1 cellular context compared by ENCODE assay signal in genomic region chr6:107275330-107275865, GRCh38.
TF ChIP-seq lines count a peak whose summit lies in the region.

No MANE protein-coding gene starts in this region.

TF ChIP-seq in K562, 482 proteins besides CTCF, POLR2A, EP300 and RAD21 (continued from another document and continues in another):
- TF ChIP-seq PHF8 (IDR thresholded peaks at IDR 0.05; ENCODE audit: borderline replicate concordance, low read length) (no peak; the same call in 1 of the 2 replicates), ATF1 (CRISPR knock-in tag; IDR thresholded peaks at IDR 0.05) (no peak), ATF1 (tag; IDR thresholded peaks at IDR 0.05) (peak; percentile 76), SRF (CRISPR knock-in tag; IDR thresholded peaks at IDR 0.05) (peak in 1 of 2 experiments; percentile 53; a peak in 1 of 4 replicates), ZNF644 (tag; IDR thresholded peaks at IDR 0.05; ENCODE audit: low read depth) (peak; percentile 58; the same call in 1 of the 2 replicates), KDM4B (IDR thresholded peaks at IDR 0.05; ENCODE audit: borderline replicate concordance in 2 of 2, low read depth in 1 of 2) (no peak), NR2C2 (CRISPR knock-in tag; IDR thresholded peaks at IDR 0.05) (no peak), NR2C2 (tag; IDR thresholded peaks at IDR 0.05) (peak; percentile 78), FOXJ3 (CRISPR knock-in tag; IDR thresholded peaks at IDR 0.05) (no peak), CBFA2T3 (IDR thresholded peaks at IDR 0.05) (peak; percentile 95), SNIP1 (IDR thresholded peaks at IDR 0.05; ENCODE audit: low read depth) (no peak), PYGO2 (tag; IDR thresholded peaks at IDR 0.05) (no peak), PHF21A (IDR thresholded peaks at IDR 0.05; ENCODE audit: borderline replicate concordance, low read depth) (no peak), SRSF9 (IDR thresholded peaks at IDR 0.05; ENCODE audit: borderline replicate concordance, low read depth, low read length) (no peak), NCOA2 (IDR thresholded peaks at IDR 0.05; ENCODE audit: partially characterized antibody in 2 of 2) (no peak), ZEB2 (IDR thresholded peaks at IDR 0.05) (peak; percentile 80), ZNF668 (CRISPR knock-in tag; IDR thresholded peaks at IDR 0.05) (no peak), NFYB (IDR thresholded peaks at IDR 0.05; ENCODE audit: extremely low read depth, insufficient read length) (peak; percentile 55), HDAC3 (IDR thresholded peaks at IDR 0.05; ENCODE audit: borderline replicate concordance, partially characterized antibody) (peak; percentile 67), TEAD4 (IDR thresholded peaks at IDR 0.05; ENCODE audit: low read length) (peak; percentile 92), TEAD4 (CRISPR knock-in tag; IDR thresholded peaks at IDR 0.05; ENCODE audit: borderline replicate concordance) (no peak), FOS (IDR thresholded peaks at IDR 0.05; ENCODE audit: extremely low read depth, insufficient read length) (peak; percentile 79), CBX3 (IDR thresholded peaks at IDR 0.05; ENCODE audit: borderline replicate concordance in 1 of 2, low read length in 2 of 2) (peak in 1 of 2 experiments; percentile 87; a peak in 2 of 3 replicates), PHB (CRISPR knock-in tag; IDR thresholded peaks at IDR 0.05) (no peak), ZKSCAN1 (IDR thresholded peaks at IDR 0.05; ENCODE audit: low read depth, low read length) (no peak), ZNF444 (CRISPR knock-in tag; IDR thresholded peaks at IDR 0.05) (no peak), L3MBTL2 (IDR thresholded peaks at IDR 0.05) (peak; percentile 94), ZNF77 (CRISPR knock-in tag; IDR thresholded peaks at IDR 0.05) (no peak), MTF1 (CRISPR knock-in tag; IDR thresholded peaks at IDR 0.05; ENCODE audit: borderline replicate concordance) (no peak), EP400 (IDR thresholded peaks at IDR 0.05) (peak; percentile 51), NBN (IDR thresholded peaks at IDR 0.05; ENCODE audit: low read depth) (0 out of 2 replicates have a peak, but pooled peaks have one; percentile 31), BCOR (IDR thresholded peaks at IDR 0.05) (no peak), CBFA2T2 (conservative IDR thresholded peaks at IDR 0.05) (peak; percentile 92), IFI16 (CRISPR knock-in tag; IDR thresholded peaks at IDR 0.05) (no peak), ZNF239 (CRISPR knock-in tag; IDR thresholded peaks at IDR 0.05) (no peak), ZHX1 (conservative IDR thresholded peaks at IDR 0.05; ENCODE audit: low read length) (no peak), ZKSCAN8 (CRISPR knock-in tag; IDR thresholded peaks at IDR 0.05) (no peak), ZNF212 (CRISPR knock-in tag; IDR thresholded peaks at IDR 0.05) (no peak), NCOA6 (IDR thresholded peaks at IDR 0.05) (no peak), E2F4 (CRISPR knock-in tag; IDR thresholded peaks at IDR 0.05; ENCODE audit: low read depth) (no peak), CBX1 (IDR thresholded peaks at IDR 0.05; ENCODE audit: low read depth) (no peak), MBD2 (IDR thresholded peaks at IDR 0.05; ENCODE audit: borderline replicate concordance, low read depth) (peak; percentile 61; the same call in 1 of the 2 replicates), STAT5A (IDR thresholded peaks at IDR 0.05; ENCODE audit: borderline replicate concordance, low read length) (peak; percentile 76; the same call in 1 of the 2 replicates), RBM34 (IDR thresholded peaks at IDR 0.05; ENCODE audit: borderline replicate concordance, insufficient read depth, low read length) (no peak), HMG20A (CRISPR knock-in tag; conservative IDR thresholded peaks at IDR 0.05) (no peak), GATAD2B (IDR thresholded peaks at IDR 0.05; ENCODE audit: borderline replicate concordance) (peak; percentile 38; the same call in 1 of the 2 replicates)
- TF ChIP-seq, protein P1, sequence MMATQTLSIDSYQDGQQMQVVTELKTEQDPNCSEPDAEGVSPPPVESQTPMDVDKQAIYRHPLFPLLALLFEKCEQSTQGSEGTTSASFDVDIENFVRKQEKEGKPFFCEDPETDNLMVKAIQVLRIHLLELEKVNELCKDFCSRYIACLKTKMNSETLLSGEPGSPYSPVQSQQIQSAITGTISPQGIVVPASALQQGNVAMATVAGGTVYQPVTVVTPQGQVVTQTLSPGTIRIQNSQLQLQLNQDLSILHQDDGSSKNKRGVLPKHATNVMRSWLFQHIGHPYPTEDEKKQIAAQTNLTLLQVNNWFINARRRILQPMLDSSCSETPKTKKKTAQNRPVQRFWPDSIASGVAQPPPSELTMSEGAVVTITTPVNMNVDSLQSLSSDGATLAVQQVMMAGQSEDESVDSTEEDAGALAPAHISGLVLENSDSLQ (IDR thresholded peaks at IDR 0.05): peak; percentile 85
- TF ChIP-seq, protein P2, sequence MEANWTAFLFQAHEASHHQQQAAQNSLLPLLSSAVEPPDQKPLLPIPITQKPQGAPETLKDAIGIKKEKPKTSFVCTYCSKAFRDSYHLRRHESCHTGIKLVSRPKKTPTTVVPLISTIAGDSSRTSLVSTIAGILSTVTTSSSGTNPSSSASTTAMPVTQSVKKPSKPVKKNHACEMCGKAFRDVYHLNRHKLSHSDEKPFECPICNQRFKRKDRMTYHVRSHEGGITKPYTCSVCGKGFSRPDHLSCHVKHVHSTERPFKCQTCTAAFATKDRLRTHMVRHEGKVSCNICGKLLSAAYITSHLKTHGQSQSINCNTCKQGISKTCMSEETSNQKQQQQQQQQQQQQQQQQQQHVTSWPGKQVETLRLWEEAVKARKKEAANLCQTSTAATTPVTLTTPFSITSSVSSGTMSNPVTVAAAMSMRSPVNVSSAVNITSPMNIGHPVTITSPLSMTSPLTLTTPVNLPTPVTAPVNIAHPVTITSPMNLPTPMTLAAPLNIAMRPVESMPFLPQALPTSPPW (CRISPR knock-in tag; IDR thresholded peaks at IDR 0.05): no peak; the same call in 1 of the 2 replicates
- TF ChIP-seq, protein P3, sequence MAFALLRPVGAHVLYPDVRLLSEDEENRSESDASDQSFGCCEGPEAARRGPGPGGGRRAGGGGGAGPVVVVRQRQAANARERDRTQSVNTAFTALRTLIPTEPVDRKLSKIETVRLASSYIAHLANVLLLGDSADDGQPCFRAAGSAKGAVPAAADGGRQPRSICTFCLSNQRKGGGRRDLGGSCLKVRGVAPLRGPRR (CRISPR knock-in tag; IDR thresholded peaks at IDR 0.05): no peak
- TF ChIP-seq, protein P4, sequence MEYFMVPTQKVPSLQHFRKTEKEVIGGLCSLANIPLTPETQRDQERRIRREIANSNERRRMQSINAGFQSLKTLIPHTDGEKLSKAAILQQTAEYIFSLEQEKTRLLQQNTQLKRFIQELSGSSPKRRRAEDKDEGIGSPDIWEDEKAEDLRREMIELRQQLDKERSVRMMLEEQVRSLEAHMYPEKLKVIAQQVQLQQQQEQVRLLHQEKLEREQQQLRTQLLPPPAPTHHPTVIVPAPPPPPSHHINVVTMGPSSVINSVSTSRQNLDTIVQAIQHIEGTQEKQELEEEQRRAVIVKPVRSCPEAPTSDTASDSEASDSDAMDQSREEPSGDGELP (CRISPR knock-in tag; IDR thresholded peaks at IDR 0.05; ENCODE audit: borderline replicate concordance): peak; percentile 25; the same call in 1 of the 2 replicates
- TF ChIP-seq, protein P5, sequence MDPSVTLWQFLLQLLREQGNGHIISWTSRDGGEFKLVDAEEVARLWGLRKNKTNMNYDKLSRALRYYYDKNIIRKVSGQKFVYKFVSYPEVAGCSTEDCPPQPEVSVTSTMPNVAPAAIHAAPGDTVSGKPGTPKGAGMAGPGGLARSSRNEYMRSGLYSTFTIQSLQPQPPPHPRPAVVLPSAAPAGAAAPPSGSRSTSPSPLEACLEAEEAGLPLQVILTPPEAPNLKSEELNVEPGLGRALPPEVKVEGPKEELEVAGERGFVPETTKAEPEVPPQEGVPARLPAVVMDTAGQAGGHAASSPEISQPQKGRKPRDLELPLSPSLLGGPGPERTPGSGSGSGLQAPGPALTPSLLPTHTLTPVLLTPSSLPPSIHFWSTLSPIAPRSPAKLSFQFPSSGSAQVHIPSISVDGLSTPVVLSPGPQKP (CRISPR knock-in tag; IDR thresholded peaks at IDR 0.05): no peak
- TF ChIP-seq, protein P6, sequence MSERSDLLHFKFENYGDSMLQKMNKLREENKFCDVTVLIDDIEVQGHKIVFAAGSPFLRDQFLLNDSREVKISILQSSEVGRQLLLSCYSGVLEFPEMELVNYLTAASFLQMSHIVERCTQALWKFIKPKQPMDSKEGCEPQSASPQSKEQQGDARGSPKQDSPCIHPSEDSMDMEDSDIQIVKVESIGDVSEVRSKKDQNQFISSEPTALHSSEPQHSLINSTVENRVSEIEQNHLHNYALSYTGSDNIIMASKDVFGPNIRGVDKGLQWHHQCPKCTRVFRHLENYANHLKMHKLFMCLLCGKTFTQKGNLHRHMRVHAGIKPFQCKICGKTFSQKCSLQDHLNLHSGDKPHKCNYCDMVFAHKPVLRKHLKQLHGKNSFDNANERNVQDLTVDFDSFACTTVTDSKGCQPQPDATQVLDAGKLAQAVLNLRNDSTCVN (CRISPR knock-in tag; IDR thresholded peaks at IDR 0.05): no peak
- TF ChIP-seq, protein P7, sequence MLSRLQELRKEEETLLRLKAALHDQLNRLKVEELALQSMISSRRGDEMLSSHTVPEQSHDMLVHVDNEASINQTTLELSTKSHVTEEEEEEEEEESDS (CRISPR knock-in tag; IDR thresholded peaks at IDR 0.05): no peak
- TF ChIP-seq, protein P8, sequence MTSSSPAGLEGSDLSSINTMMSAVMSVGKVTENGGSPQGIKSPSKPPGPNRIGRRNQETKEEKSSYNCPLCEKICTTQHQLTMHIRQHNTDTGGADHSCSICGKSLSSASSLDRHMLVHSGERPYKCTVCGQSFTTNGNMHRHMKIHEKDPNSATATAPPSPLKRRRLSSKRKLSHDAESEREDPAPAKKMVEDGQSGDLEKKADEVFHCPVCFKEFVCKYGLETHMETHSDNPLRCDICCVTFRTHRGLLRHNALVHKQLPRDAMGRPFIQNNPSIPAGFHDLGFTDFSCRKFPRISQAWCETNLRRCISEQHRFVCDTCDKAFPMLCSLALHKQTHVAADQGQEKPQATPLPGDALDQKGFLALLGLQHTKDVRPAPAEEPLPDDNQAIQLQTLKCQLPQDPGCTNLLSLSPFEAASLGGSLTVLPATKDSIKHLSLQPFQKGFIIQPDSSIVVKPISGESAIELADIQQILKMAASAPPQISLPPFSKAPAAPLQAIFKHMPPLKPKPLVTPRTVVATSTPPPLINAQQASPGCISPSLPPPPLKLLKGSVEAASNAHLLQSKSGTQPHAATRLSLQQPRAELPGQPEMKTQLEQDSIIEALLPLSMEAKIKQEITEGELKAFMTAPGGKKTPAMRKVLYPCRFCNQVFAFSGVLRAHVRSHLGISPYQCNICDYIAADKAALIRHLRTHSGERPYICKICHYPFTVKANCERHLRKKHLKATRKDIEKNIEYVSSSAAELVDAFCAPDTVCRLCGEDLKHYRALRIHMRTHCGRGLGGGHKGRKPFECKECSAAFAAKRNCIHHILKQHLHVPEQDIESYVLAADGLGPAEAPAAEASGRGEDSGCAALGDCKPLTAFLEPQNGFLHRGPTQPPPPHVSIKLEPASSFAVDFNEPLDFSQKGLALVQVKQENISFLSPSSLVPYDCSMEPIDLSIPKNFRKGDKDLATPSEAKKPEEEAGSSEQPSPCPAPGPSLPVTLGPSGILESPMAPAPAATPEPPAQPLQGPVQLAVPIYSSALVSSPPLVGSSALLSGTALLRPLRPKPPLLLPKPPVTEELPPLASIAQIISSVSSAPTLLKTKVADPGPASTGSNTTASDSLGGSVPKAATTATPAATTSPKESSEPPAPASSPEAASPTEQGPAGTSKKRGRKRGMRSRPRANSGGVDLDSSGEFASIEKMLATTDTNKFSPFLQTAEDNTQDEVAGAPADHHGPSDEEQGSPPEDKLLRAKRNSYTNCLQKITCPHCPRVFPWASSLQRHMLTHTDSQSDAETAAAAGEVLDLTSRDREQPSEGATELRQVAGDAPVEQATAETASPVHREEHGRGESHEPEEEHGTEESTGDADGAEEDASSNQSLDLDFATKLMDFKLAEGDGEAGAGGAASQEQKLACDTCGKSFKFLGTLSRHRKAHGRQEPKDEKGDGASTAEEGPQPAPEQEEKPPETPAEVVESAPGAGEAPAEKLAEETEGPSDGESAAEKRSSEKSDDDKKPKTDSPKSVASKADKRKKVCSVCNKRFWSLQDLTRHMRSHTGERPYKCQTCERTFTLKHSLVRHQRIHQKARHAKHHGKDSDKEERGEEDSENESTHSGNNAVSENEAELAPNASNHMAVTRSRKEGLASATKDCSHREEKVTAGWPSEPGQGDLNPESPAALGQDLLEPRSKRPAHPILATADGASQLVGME (CRISPR knock-in tag; IDR thresholded peaks at IDR 0.05): no peak
- TF ChIP-seq, protein P9, sequence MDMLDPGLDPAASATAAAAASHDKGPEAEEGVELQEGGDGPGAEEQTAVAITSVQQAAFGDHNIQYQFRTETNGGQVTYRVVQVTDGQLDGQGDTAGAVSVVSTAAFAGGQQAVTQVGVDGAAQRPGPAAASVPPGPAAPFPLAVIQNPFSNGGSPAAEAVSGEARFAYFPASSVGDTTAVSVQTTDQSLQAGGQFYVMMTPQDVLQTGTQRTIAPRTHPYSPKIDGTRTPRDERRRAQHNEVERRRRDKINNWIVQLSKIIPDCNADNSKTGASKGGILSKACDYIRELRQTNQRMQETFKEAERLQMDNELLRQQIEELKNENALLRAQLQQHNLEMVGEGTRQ (CRISPR knock-in tag; IDR thresholded peaks at IDR 0.05): peak; percentile 97
